Comparison of ENCODE assay signal across 15 cellular contexts in the genomic region with DNA sequence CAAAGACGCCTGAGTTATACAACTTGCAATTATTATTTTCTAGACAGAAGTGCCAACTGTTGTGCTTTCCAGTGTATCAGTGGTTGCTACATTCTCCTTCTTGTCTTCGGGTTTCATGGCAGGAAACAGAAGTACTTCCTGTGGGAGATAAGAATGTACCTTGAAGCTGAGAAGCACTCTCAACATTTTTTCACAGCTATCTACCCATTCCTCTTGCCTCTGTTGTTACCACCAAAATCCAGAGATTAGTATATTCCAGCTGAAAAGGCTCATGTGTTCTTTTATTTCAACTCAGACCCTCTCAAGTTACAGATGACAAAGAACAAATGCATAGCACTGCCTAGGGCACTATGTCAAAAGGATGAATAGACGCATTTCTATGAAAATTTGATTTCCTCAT. TPM values are rescaled to one million over a fixed set of nuclear protein-coding genes. Genes with fewer than 3 reads are reported as not detected.
DNase-seq lines count a peak whose midpoint lies in the region; ATAC-seq and TF ChIP-seq lines count a peak whose summit lies in the region.
"Had no signal": no experiment of that assay in that cellular context is flagged by ENCODE, and none has a peak within 500 bp of the region (broad histone marks: within the 10 kb centered on the region; RNA-seq: fewer than 3 reads in every experiment).

No MANE protein-coding gene starts in this region.

- H3K4me3 ChIP-seq in cardiac muscle cell (no peak overlapping the region), heart left ventricle (no peak overlapping the region), fibroblast of villous mesenchyme (ENCODE audit: low read depth, low read length) (no peak overlapping the region), thyroid gland (replicated peaks in 1 of 3) (no peak overlapping the region)
- H3K4me3 ChIP-seq: body of pancreas had no signal

- TF ChIP-seq CTCF in cardiac muscle cell (IDR thresholded peaks at IDR 0.05; ENCODE audit: low read depth, low read length) (no peak), heart left ventricle (IDR thresholded peaks at IDR 0.05) (no peak), fibroblast of villous mesenchyme (IDR thresholded peaks at IDR 0.05; ENCODE audit: insufficient read depth, low read depth, low read length) (no peak), thyroid gland (IDR thresholded peaks at IDR 0.05) (no peak)

- H3K4me3 Mint-ChIP-seq in activated CD8-positive, alpha-beta T cell treated with anti-CD3 and anti-CD28 coated beads, Interleukin-2, amount 10 ng/mL, durations not matched to agents 7 days and 5 days: peak overlapping the region; percentile 22
- H3K4me3 Mint-ChIP-seq: H9 had no signal

- H3K36me3 ChIP-seq in cardiac muscle cell (peaks cover 35% of the 10 kb centered on the region), heart left ventricle (peaks cover 0 to 83% (median 75%) of the 10 kb centered on the region in 9 donors), thyroid gland (peaks cover 61 to 72% of the 10 kb centered on the region in 2 donors)

- WGBS in heart left ventricle, 4 donors: 41 to 57% (median 45%) methylated on average over 3 of the region's 3 CpGs
- WGBS in thyroid gland, 2 donors: 63 to 74% methylated on average over 3 of the region's 3 CpGs

- no peak for ATAC-seq in heart left ventricle
- ATAC-seq in activated CD8-positive, alpha-beta T cell treated with anti-CD3 and anti-CD28 coated beads, Interleukin-2, amount 10 ng/mL, durations not matched to agents 7 days and 5 days: no peak
- no peak for ATAC-seq in GM21528 (IDR thresholded peaks at IDR 0.05; ENCODE audit: low FRiP score, unreplicated experiment)
- no peak for ATAC-seq in GM19467 (IDR thresholded peaks at IDR 0.05; ENCODE audit: unreplicated experiment)
- no peak for ATAC-seq in GM18858 (IDR thresholded peaks at IDR 0.05; ENCODE audit: unreplicated experiment)
- ATAC-seq: body of pancreas had no signal

- no peaks in the 10 kb centered on the region for H3K4me1 ChIP-seq in cardiac muscle cell (ENCODE audit: low read depth)
- peaks cover 0 to 24% (median 0%) of the 10 kb centered on the region in 12 donors for H3K4me1 ChIP-seq in heart left ventricle
- no peaks in the 10 kb centered on the region for H3K4me1 ChIP-seq in thyroid gland
- H3K4me1 ChIP-seq: body of pancreas had no signal

- H3K27ac ChIP-seq in cardiac muscle cell: peak overlapping the region; percentile 66
- H3K27ac ChIP-seq in heart left ventricle: peak overlapping the region in 1 of 12 donors; percentile 25
- no peak overlapping the region for H3K27ac ChIP-seq in thyroid gland
- H3K27ac ChIP-seq: body of pancreas had no signal

- H3K36me3 Mint-ChIP-seq in activated CD8-positive, alpha-beta T cell treated with anti-CD3 and anti-CD28 coated beads, Interleukin-2, amount 10 ng/mL, durations not matched to agents 7 days and 5 days (ENCODE audit: low read depth): peaks cover 78% of the 10 kb centered on the region

- intact Hi-C loops in heart left ventricle (cut with DNase I): loop anchor here in 5 of 10 donors (10.0 kb wide), 5 partner anchors 63 to 163 kb away; partner anchors contain the start of genes TMEM170A (in 2 of the 5), GABARAPL2 (in 1 of the 5) and TMEM231 (in 1 of the 5)
- intact Hi-C loops in thyroid gland (cut with DNase I): loop anchor here (5.0 kb wide), 1 partner anchor 71 kb away; the partner anchor contains the start of gene TMEM231

- TF ChIP-seq POLR2A in heart left ventricle (IDR thresholded peaks at IDR 0.05): no peak
- TF ChIP-seq POLR2A in thyroid gland (IDR thresholded peaks at IDR 0.05): no peak

- no peaks in the 10 kb centered on the region for H3K27me3 ChIP-seq in cardiac muscle cell
- H3K27me3 ChIP-seq in heart left ventricle: no peaks in the 10 kb centered on the region
- H3K27me3 ChIP-seq in thyroid gland: no peaks in the 10 kb centered on the region
- H3K27me3 ChIP-seq: body of pancreas had no signal

- no peaks in the 10 kb centered on the region for H3K9me3 ChIP-seq in cardiac muscle cell (ENCODE audit: low read depth)
- no peaks in the 10 kb centered on the region for H3K9me3 ChIP-seq in heart left ventricle
- no peaks in the 10 kb centered on the region for H3K9me3 ChIP-seq in thyroid gland
- H3K9me3 ChIP-seq: body of pancreas had no signal

- peaks cover 41% of the 10 kb centered on the region for H3K4me1 Mint-ChIP-seq in activated CD8-positive, alpha-beta T cell treated with anti-CD3 and anti-CD28 coated beads, Interleukin-2, amount 10 ng/mL, durations not matched to agents 7 days and 5 days (ENCODE audit: low read depth)
- H3K4me1 Mint-ChIP-seq: H9 had no signal

- CTCF ChIA-PET in activated CD8-positive, alpha-beta T cell treated with anti-CD3 and anti-CD28 coated beads, Interleukin-2, amount 10 ng/mL, durations not matched to agents 7 days and 5 days (lab: Charles Lee): interaction anchor here (0.7 to 1.6 kb wide), 2 partner anchors 14 to 59 kb away, joined by 3 to 4 read pairs; no protein-coding TSS in a partner anchor

- peak overlapping the region; percentile 84 for H3K27ac Mint-ChIP-seq in activated CD8-positive, alpha-beta T cell treated with anti-CD3 and anti-CD28 coated beads, Interleukin-2, amount 10 ng/mL, durations not matched to agents 7 days and 5 days

- no peaks in the 10 kb centered on the region for H3K27me3 Mint-ChIP-seq in activated CD8-positive, alpha-beta T cell treated with anti-CD3 and anti-CD28 coated beads, Interleukin-2, amount 10 ng/mL, durations not matched to agents 7 days and 5 days (ENCODE audit: low read depth)

- H3K9me3 Mint-ChIP-seq in activated CD8-positive, alpha-beta T cell treated with anti-CD3 and anti-CD28 coated beads, Interleukin-2, amount 10 ng/mL, durations not matched to agents 7 days and 5 days (ENCODE audit: insufficient read depth): no peaks in the 10 kb centered on the region
- H3K9me3 Mint-ChIP-seq: H9 had no signal

- POLR2A ChIA-PET in activated CD8-positive, alpha-beta T cell treated with anti-CD3 and anti-CD28 coated beads, Interleukin-2, amount 10 ng/mL, durations not matched to agents 7 days and 5 days (lab: Charles Lee): interaction anchor here (2.8 kb wide), 1 partner anchor 21 kb away, joined by 19 read pairs; the partner anchor contains the start of genes KARS1 and TERF2IP

- DNase-seq in cardiac muscle cell (ENCODE audit: low read depth in 1 of 2, low spot score in 1 of 2) (peak in 1 of 2 donors; percentile 85), heart left ventricle (no peak), fibroblast of villous mesenchyme (ENCODE audit: low read depth) (peak; percentile 89), thyroid gland (no peak)
- DNase-seq in activated CD8-positive, alpha-beta T cell treated with anti-CD3 and anti-CD28 coated beads, Interleukin-2, amount 10 ng/mL, durations not matched to agents 7 days and 5 days: no peak
- DNase-seq: body of pancreas, H9, NCI-H345, OCI-M1 had no signal

RNA-seq across cellular contexts. Expression of gene ADAT1, which starts 4.8 kb away (rescaled TPM):
- 52.4 and 66.1 TPM in 2 replicates for total RNA-seq in cardiac muscle cell
- 21.6 and 23.3 TPM in 2 replicates for polyA plus RNA-seq in cardiac muscle cell
- total RNA-seq in heart left ventricle: 10 to 100 TPM; 16.8 to 37.5 (median 24.1) TPM
- 10 to 100 TPM in 1 of 2 donors, 1 to 10 TPM in 1; 8.0 to 15.3 TPM for polyA plus RNA-seq in heart left ventricle
- total RNA-seq in activated CD8-positive, alpha-beta T cell treated with anti-CD3 and anti-CD28 coated beads, Interleukin-2, amount 10 ng/mL, durations not matched to agents 7 days and 5 days: 10 to 100 TPM; 51.8 to 51.9 TPM
- 69.9 and 83.8 TPM in 2 replicates for total RNA-seq in fibroblast of villous mesenchyme
- total RNA-seq in thyroid gland: 10 to 100 TPM; 36.8 to 72.3 (median 50.7) TPM

RNA-seq across cellular contexts. Expression of gene KARS1, which starts 19.6 kb away (rescaled TPM):
- total RNA-seq in cardiac muscle cell: 106 and 114 TPM in 2 replicates
- polyA plus RNA-seq in cardiac muscle cell: 132 and 160 TPM in 2 replicates
- 100 to 1,000 TPM; 111 to 152 (median 129) TPM for total RNA-seq in heart left ventricle
- 100 to 1,000 TPM in 1 of 2 donors, 10 to 100 TPM in 1; 93.2 to 154 TPM for polyA plus RNA-seq in heart left ventricle
- 100 to 1,000 TPM; 208 TPM for total RNA-seq in activated CD8-positive, alpha-beta T cell treated with anti-CD3 and anti-CD28 coated beads, Interleukin-2, amount 10 ng/mL, durations not matched to agents 7 days and 5 days
- total RNA-seq in fibroblast of villous mesenchyme: 139 and 157 TPM in 2 replicates
- total RNA-seq in thyroid gland: 100 to 1,000 TPM in 2 of 4 donors, 10 to 100 TPM in 2; 82.9 to 105 (median 95.4) TPM

RNA-seq across cellular contexts. Expression of gene TERF2IP, which starts 19.7 kb away (rescaled TPM):
- total RNA-seq in cardiac muscle cell (45.3 and 79.8 TPM in 2 replicates), heart left ventricle (10 to 100 TPM; 57.0 to 76.7 (median 73.1) TPM), fibroblast of villous mesenchyme (28.3 and 43.6 TPM in 2 replicates), thyroid gland (100 to 1,000 TPM in 3 of 4 donors, 10 to 100 TPM in 1; 96.4 to 115 (median 106) TPM)
- polyA plus RNA-seq in cardiac muscle cell (66.6 and 85.1 TPM in 2 replicates), heart left ventricle (10 to 100 TPM; 52.0 to 79.2 TPM)
- total RNA-seq in activated CD8-positive, alpha-beta T cell treated with anti-CD3 and anti-CD28 coated beads, Interleukin-2, amount 10 ng/mL, durations not matched to agents 7 days and 5 days: 10 to 100 TPM; 61.4 to 63.2 TPM

RNA-seq across cellular contexts. Expression of gene CPHXL2, which starts 49.0 kb away (rescaled TPM):
- total RNA-seq in cardiac muscle cell (not detected in 2 replicates), heart left ventricle (not detected), fibroblast of villous mesenchyme (not detected in 2 replicates), thyroid gland (not detected)
- polyA plus RNA-seq in cardiac muscle cell (0.70 TPM in 1 of 2 replicates, not detected in the other), heart left ventricle (not detected)
- not detected for total RNA-seq in activated CD8-positive, alpha-beta T cell treated with anti-CD3 and anti-CD28 coated beads, Interleukin-2, amount 10 ng/mL, durations not matched to agents 7 days and 5 days
- total RNA-seq: body of pancreas; H9; lower leg skin; omental fat pad; T-helper 1 cell treated with Interleukin-12 subunit alpha and Interleukin-12 subunit beta and Interleukin-4 antibody, amounts not matched to agents 30 ng/mL and 1 ng/mL, for 36 hours had no signal
